ENCODE assay signal across 8 cellular contexts in genomic region chr12:120224304-120225199, GRCh38. TPM values are rescaled to one million over a fixed set of nuclear protein-coding genes. Genes with fewer than 3 reads are reported as not detected.
DNase-seq lines count a peak whose midpoint lies in the region; ATAC-seq and TF ChIP-seq lines count a peak whose summit lies in the region.

No MANE protein-coding gene starts in this region.

- H3K27ac ChIP-seq in BLaER1, result peak overlapping the region; percentile 73

- no TSS peak for BruUV-seq in MCF 10A (replicated peaks; lab: Mats Ljungman, UMichigan)

- POLR2A ChIA-PET in MCF 10A (lab: Yijun Ruan, JAX), result interaction anchor here (1.0 to 17.7 kb wide), 7 partner anchors 14 to 93 kb away, joined by 3 to 549 read pairs (median 9); partner anchors contain the start of genes GCN1, PXN, RNU4-1 and RNU4-2

- H3K36me3 ChIP-seq in BLaER1, result peaks cover 41% of the 10 kb centered on the region

- no peaks in the 10 kb centered on the region for H3K9me3 ChIP-seq in BLaER1

- H3K27me3 Mint-ChIP-seq in MCF 10A (ENCODE audit: insufficient read depth, unreplicated experiment), result no peaks in the 10 kb centered on the region

- H3K27me3 ChIP-seq in BLaER1, result no peaks in the 10 kb centered on the region

- CTCF ChIA-PET in MCF 10A (lab: Yijun Ruan, JAX), result interaction anchor here (0.6 to 12.4 kb wide), 4 partner anchors 8 to 44 kb away, joined by 4 to 454 read pairs (median 211); partner anchors contain the start of genes PXN and RPLP0

- H3K4me1 ChIP-seq in BLaER1, result peaks cover 50% of the 10 kb centered on the region

- no peak for TF ChIP-seq CTCF in MCF 10A (IDR thresholded peaks at IDR 0.05; ENCODE audit: unreplicated experiment)

- DNase-seq in NCI-H1105 (lab: John Stamatoyannopoulos, UW) (peak; percentile 96), MCF 10A (ENCODE audit: unreplicated experiment) (no peak), mucosa of gallbladder (ENCODE audit: low spot score) (peak; percentile 49), D341Med (ENCODE audit: low spot score) (no peak), KG1 (lab: John Stamatoyannopoulos, UW) (no peak)

- ATAC-seq in HG03159 (IDR thresholded peaks at IDR 0.05; ENCODE audit: unreplicated experiment) (no peak), GM21786 (IDR thresholded peaks at IDR 0.05; ENCODE audit: unreplicated experiment) (no peak)

- H3K27ac Mint-ChIP-seq in MCF 10A (ENCODE audit: low read depth, unreplicated experiment), result peak overlapping the region; percentile 93

- H3K4me2 ChIP-seq in BLaER1, result peak overlapping the region; percentile 86

- H3K4me1 Mint-ChIP-seq in MCF 10A (ENCODE audit: insufficient read depth, unreplicated experiment), result peaks cover 24% of the 10 kb centered on the region

- H3K9me3 Mint-ChIP-seq in MCF 10A (ENCODE audit: unreplicated experiment), result no peaks in the 10 kb centered on the region

- peaks cover 82% of the 10 kb centered on the region for H3K36me3 Mint-ChIP-seq in MCF 10A (ENCODE audit: insufficient read depth, unreplicated experiment)

- no peaks in the 10 kb centered on the region for H4K20me1 ChIP-seq in BLaER1

- peak overlapping the region; percentile 22; the same call in 1 of the 2 replicates for H3K9ac ChIP-seq in BLaER1

- intact Hi-C loops in MCF 10A (cut with micrococcal nuclease), result no loop called here

- peak overlapping the region; percentile 51 for H3K4me3 Mint-ChIP-seq in MCF 10A (ENCODE audit: unreplicated experiment)

- peak overlapping the region; percentile 34; the same call in 1 of the 2 replicates for H3K4me3 ChIP-seq in BLaER1

RNA-seq across cellular contexts. Expression of gene RPLP0, which starts 23.6 kb away (rescaled TPM):
- total RNA-seq in MCF 10A (2022) (2,870 and 3,181 TPM in 2 replicates), mucosa of gallbladder (1,053 TPM)

RNA-seq across cellular contexts. Expression of gene GCN1, which starts 30.0 kb away (rescaled TPM):
- total RNA-seq in MCF 10A (2022), result 116 and 117 TPM in 2 replicates
- total RNA-seq in mucosa of gallbladder, result 80.4 TPM

RNA-seq across cellular contexts. Expression of gene PXN, which starts 41.0 kb away (rescaled TPM):
- 216 and 256 TPM in 2 replicates for total RNA-seq in MCF 10A (2022)
- total RNA-seq in mucosa of gallbladder, result 119 TPM

Comparison
In these comparisons a context has a peak if more than half of its experiments do, and no peak if none do; other contexts are left out.
1. DNase-seq: peak in NCI-H1105 (single experiment) and mucosa of gallbladder (single experiment); none in MCF 10A (single experiment), D341Med (single experiment) and KG1 (single experiment).